Comparison of ENCODE assay signal across 8 cellular contexts in genomic region chr5:167699434-167699833, GRCh38.
DNase-seq lines count a peak whose midpoint lies in the region; ATAC-seq and TF ChIP-seq lines count a peak whose summit lies in the region.

No MANE protein-coding gene starts in this region.

- H3K4me1 ChIP-seq in HUES48 (ENCODE audit: control insufficient read depth, insufficient read depth, low read length) (peaks cover 29% of the 10 kb centered on the region), mesenchymal stem cell (ENCODE audit: control insufficient read depth, insufficient read depth, low read depth, low read length) (peaks cover 3% of the 10 kb centered on the region), esophagus muscularis mucosa (no peaks in the 10 kb centered on the region)

- no peaks in the 10 kb centered on the region for H3K79me1 ChIP-seq in mesenchymal stem cell (replicated peaks; ENCODE audit: low read length, poor library complexity, severe bottlenecking)

- H3K14ac ChIP-seq in mesenchymal stem cell (ENCODE audit: low read length in 2 of 2) = no peak overlapping the region

- no peak overlapping the region for H2BK12ac ChIP-seq in mesenchymal stem cell (ENCODE audit: low read length in 2 of 2)

- H4K8ac ChIP-seq in mesenchymal stem cell (ENCODE audit: low read length) = no peak overlapping the region

- no peak overlapping the region for H4K91ac ChIP-seq in mesenchymal stem cell (ENCODE audit: low read length)

- H2AFZ ChIP-seq in mesenchymal stem cell (ENCODE audit: low read depth, low read length) = no peak overlapping the region

- H3K9me3 Mint-ChIP-seq in Calu3 (ENCODE audit: low read depth, unreplicated experiment) = peaks cover 5% of the 10 kb centered on the region

- H3K9ac ChIP-seq in HUES48 (ENCODE audit: low read depth, low read length) = peak overlapping the region; percentile 22; the same call in 1 of the 2 replicates
- H3K9ac ChIP-seq in mesenchymal stem cell (ENCODE audit: low read length) = peak overlapping the region; percentile 77

- no peak overlapping the region for H3K4me2 ChIP-seq in mesenchymal stem cell (ENCODE audit: low read length, poor library complexity, severe bottlenecking)

- no peak for ATAC-seq in HG03159 (IDR thresholded peaks at IDR 0.05; ENCODE audit: unreplicated experiment)

- H3K18ac ChIP-seq in mesenchymal stem cell (ENCODE audit: low read depth in 1 of 2, low read length in 2 of 2) = no peak overlapping the region

- H3K27me3 ChIP-seq in HUES48 (ENCODE audit: control insufficient read depth, insufficient read depth, low read length) = no peaks in the 10 kb centered on the region
- H3K27me3 ChIP-seq in mesenchymal stem cell (ENCODE audit: control insufficient read depth in 1 of 2, insufficient read depth in 1 of 2, low read length in 2 of 2) = no peaks in the 10 kb centered on the region
- no peaks in the 10 kb centered on the region for H3K27me3 ChIP-seq in esophagus muscularis mucosa

- H3K9me3 ChIP-seq in HUES48 (ENCODE audit: control insufficient read depth, insufficient read depth, low read length) (no peaks in the 10 kb centered on the region), mesenchymal stem cell (ENCODE audit: control insufficient read depth, low read length) (no peaks in the 10 kb centered on the region), esophagus muscularis mucosa (no peaks in the 10 kb centered on the region)

- H3K27ac Mint-ChIP-seq in Calu3 (ENCODE audit: unreplicated experiment) = peak overlapping the region; percentile 86

- no TSS peak for BruUV-seq in Calu3 (replicated peaks; lab: Mats Ljungman, UMichigan)

- CTCF ChIA-PET in Calu3 (lab: Charles Lee) = interaction anchor here (0.6 to 1.6 kb wide), 7 partner anchors 11 to 501 kb away, joined by 3 to 6 read pairs (median 4); no protein-coding TSS in a partner anchor

- H2BK5ac ChIP-seq in mesenchymal stem cell (ENCODE audit: low read depth, low read length, poor library complexity, severe bottlenecking) = peak overlapping the region; percentile 82

- no peaks in the 10 kb centered on the region for H3K27me3 Mint-ChIP-seq in Calu3 (ENCODE audit: unreplicated experiment)

- H3K4ac ChIP-seq in mesenchymal stem cell (ENCODE audit: low read depth in 1 of 2, low read length in 2 of 2) = no peak overlapping the region

- peak overlapping the region; percentile 18 for H3K4me3 Mint-ChIP-seq in Calu3 (ENCODE audit: low read depth, unreplicated experiment)

- intact Hi-C loops in Calu3 (cut with micrococcal nuclease; ENCODE audit: unreplicated experiment) (loop anchor here (5.0 kb wide), 1 partner anchor 57 kb away; no protein-coding TSS in a partner anchor), esophagus muscularis mucosa (cut with DNase I) (no loop called here)

- TF ChIP-seq CTCF in Calu3 (IDR thresholded peaks at IDR 0.05; ENCODE audit: unreplicated experiment) = no peak
- no peak for TF ChIP-seq CTCF in esophagus muscularis mucosa (IDR thresholded peaks at IDR 0.05)

- H2BK120ac ChIP-seq in mesenchymal stem cell (ENCODE audit: low read depth, low read length) = no peak overlapping the region

- no peak for TF ChIP-seq POLR2A in esophagus muscularis mucosa (IDR thresholded peaks at IDR 0.05; ENCODE audit: low read depth)

- no peaks in the 10 kb centered on the region for H3K36me3 ChIP-seq in HUES48 (ENCODE audit: control insufficient read depth, insufficient read depth, low read length)
- H3K36me3 ChIP-seq in mesenchymal stem cell (ENCODE audit: control insufficient read depth in 1 of 2, insufficient read depth in 2 of 2, low read depth in 1 of 2, low read length in 2 of 2) = no peaks in the 10 kb centered on the region
- no peaks in the 10 kb centered on the region for H3K36me3 ChIP-seq in esophagus muscularis mucosa

- 0% methylated on average over 1 of the region's 1 CpG for WGBS in mesenchymal stem cell
- WGBS in esophagus muscularis mucosa = no CpG with 5 or more reads among the region's 1 CpG

- no peak overlapping the region for H3K23ac ChIP-seq in mesenchymal stem cell (ENCODE audit: low read length in 2 of 2)

- H3K27ac ChIP-seq in HUES48 (ENCODE audit: low read depth, low read length) (peak overlapping the region; percentile 98), mesenchymal stem cell (ENCODE audit: low read length, poor library complexity, severe bottlenecking) (peak overlapping the region; percentile 96), esophagus muscularis mucosa (replicated peaks in 1 of 4) (no peak overlapping the region)

- H3K36me3 Mint-ChIP-seq in Calu3 (ENCODE audit: insufficient read depth, unreplicated experiment) = no peaks in the 10 kb centered on the region

- H3K4me3 ChIP-seq in HUES48 (ENCODE audit: low read depth, low read length) = peak overlapping the region; percentile 24; the same call in 1 of the 2 replicates
- H3K4me3 ChIP-seq in mesenchymal stem cell (ENCODE audit: insufficient read depth in 1 of 2, low read depth in 1 of 2, low read length in 2 of 2) = peak overlapping the region in 1 of 2 experiments; percentile 20
- no peak overlapping the region for H3K4me3 ChIP-seq in esophagus muscularis mucosa

- H3K4me1 Mint-ChIP-seq in Calu3 (ENCODE audit: low read depth, unreplicated experiment) = peaks cover 36% of the 10 kb centered on the region

- DNase-seq in Calu3 = peak; percentile 79
- peak; percentile 96 for DNase-seq in dedifferentiated amniotic fluid mesenchymal stem cell (ENCODE audit: extremely low spot score)
- peak; percentile 95 for DNase-seq in mesenchymal stem cell
- DNase-seq in esophagus muscularis mucosa (ENCODE audit: extremely low spot score) = no peak
- no peak for DNase-seq in stimulated activated CD4-positive, alpha-beta T cell treated with anti-CD3 and anti-CD28 coated beads, Interleukin-4, amount 100 ng/mL, for 4 hours
- DNase-seq in NCI-H345 (lab: John Stamatoyannopoulos, UW) = no peak

- no peak overlapping the region for H2BK15ac ChIP-seq in mesenchymal stem cell (ENCODE audit: low read depth, poor library complexity, severe bottlenecking)

- TF ChIP-seq EP300 in esophagus muscularis mucosa (IDR thresholded peaks at IDR 0.05) = no peak

- H2AK5ac ChIP-seq in mesenchymal stem cell (ENCODE audit: low read length, severe bottlenecking) = no peak overlapping the region

Comparison
In these comparisons a context has a peak if more than half of its experiments do, and no peak if none do; other contexts are left out.
1. DNase-seq: peak in Calu3 (single experiment), dedifferentiated amniotic fluid mesenchymal stem cell (single experiment) and mesenchymal stem cell (single experiment); none in esophagus muscularis mucosa (single experiment), stimulated activated CD4-positive, alpha-beta T cell treated with anti-CD3 and anti-CD28 coated beads, Interleukin-4, amount 100 ng/mL, for 4 hours (0 of 2) and NCI-H345 (single experiment).
2. H3K27ac ChIP-seq: peak in HUES48 (single experiment) and mesenchymal stem cell (single experiment); none in esophagus muscularis mucosa (0 of 4).